In genomic region chr16:57127836-57128235, GRCh38 we compare ENCODE assay signal across 1 cellular context.
A peak's percentile ranks its signal among the peaks of the same experiment; 100 is the strongest.
TF ChIP-seq lines count a peak whose summit lies in the region.

No MANE protein-coding gene starts in this region.

TF ChIP-seq in GM12878, 131 proteins besides CTCF, POLR2A, EP300 and RAD21:
- TF ChIP-seq IKZF1 (conservative IDR thresholded peaks at IDR 0.05) = 0 out of 2 replicates have a peak, but pooled peaks have one; percentile 4
- TF ChIP-seq PBX3 (IDR thresholded peaks at IDR 0.05; ENCODE audit: insufficient replicate concordance, low read depth, low read length) = no peak
- TF ChIP-seq IKZF2 (IDR thresholded peaks at IDR 0.05) = 0 out of 4 replicates have a peak, but pooled peaks of 1 of the 2 experiments have one; percentile 15
